ENCODE assay signal across 1 cellular context in genomic region chr11:35330924-35331323, GRCh38.
TF ChIP-seq lines count a peak whose summit lies in the region.

No MANE protein-coding gene starts in this region.

TF ChIP-seq in GM23338, 12 proteins besides CTCF, POLR2A, EP300 and RAD21 (continued from another document):
- TF ChIP-seq ZNF462 (CRISPR knock-in tag; IDR thresholded peaks at IDR 0.05), result no peak
